In genomic region chr1:175072131-175072941, GRCh38 we compare ENCODE assay signal across 8 cellular contexts. TPM values are rescaled to one million over a fixed set of nuclear protein-coding genes. Genes with fewer than 3 reads are reported as not detected.
A peak's percentile ranks its signal among the peaks of the same experiment; 100 is the strongest.
DNase-seq lines count a peak whose midpoint lies in the region; ATAC-seq and TF ChIP-seq lines count a peak whose summit lies in the region.

No MANE protein-coding gene starts in this region.

- DNase-seq in ELF-1 (ENCODE audit: low read depth, low spot score), result peak; percentile 46
- DNase-seq in MM.1S, result peak; percentile 65
- peak; percentile 14 to 20 for DNase-seq in stimulated activated CD4-positive, alpha-beta T cell treated with anti-CD3 and anti-CD28 coated beads, Interleukin-4, amount 100 ng/mL, for 48 hours (ENCODE audit: low read depth in 2 of 2)
- DNase-seq in NCI-H1048 (lab: John Stamatoyannopoulos, UW), result no peak
- DNase-seq in Karpas-422, result no peak

- H3K9me2 ChIP-seq in MM.1S (replicated peaks; ENCODE audit: insufficient read depth, low read length), result no peaks in the 10 kb centered on the region
- no peaks in the 10 kb centered on the region for H3K9me2 ChIP-seq in Karpas-422 (replicated peaks; ENCODE audit: insufficient read depth, low read length)

- no peaks in the 10 kb centered on the region for H3K36me3 ChIP-seq in MM.1S (replicated peaks; ENCODE audit: insufficient read depth, low read length)
- no peaks in the 10 kb centered on the region for H3K36me3 ChIP-seq in iPS-18a (ENCODE audit: control insufficient read depth, low read depth, low read length)
- no peaks in the 10 kb centered on the region for H3K36me3 ChIP-seq in Karpas-422 (ENCODE audit: insufficient read depth, low read length)

- H3K4me1 ChIP-seq in MM.1S (ENCODE audit: low read length) (peaks cover 17% of the 10 kb centered on the region), iPS-18a (ENCODE audit: control insufficient read depth, low read depth, low read length) (peaks cover 24% of the 10 kb centered on the region), Karpas-422 (ENCODE audit: low read length) (no peaks in the 10 kb centered on the region)

- peak overlapping the region; percentile 29; the same call in 1 of the 2 replicates for H3K4me3 ChIP-seq in MM.1S (ENCODE audit: low read length)
- no peak overlapping the region for H3K4me3 ChIP-seq in iPS-18a (ENCODE audit: low read length)
- H3K4me3 ChIP-seq in Karpas-422 (ENCODE audit: low read length), result no peak overlapping the region

- H3K9ac ChIP-seq in MM.1S (ENCODE audit: low read length) (no peak overlapping the region), iPS-18a (ENCODE audit: low read length) (peak overlapping the region; percentile 40), Karpas-422 (ENCODE audit: low read length) (no peak overlapping the region)

- H3K9me3 Mint-ChIP-seq in activated naive CD8-positive, alpha-beta T cell (ENCODE audit: low read depth), result no peaks in the 10 kb centered on the region

- no peaks in the 10 kb centered on the region for H3K36me3 Mint-ChIP-seq in activated naive CD8-positive, alpha-beta T cell

- peak overlapping the region; percentile 57 for H3K4me2 ChIP-seq in MM.1S (ENCODE audit: low read depth, low read length)
- H3K4me2 ChIP-seq in Karpas-422 (ENCODE audit: low read depth, low read length, poor library complexity, severe bottlenecking), result no peak overlapping the region

- H3K27ac Mint-ChIP-seq in activated naive CD8-positive, alpha-beta T cell, result no peak overlapping the region

- H3K27me3 Mint-ChIP-seq in activated naive CD8-positive, alpha-beta T cell, result peaks cover 4% of the 10 kb centered on the region

- H4K20me1 ChIP-seq in MM.1S (ENCODE audit: insufficient read depth, low read length) (no peaks in the 10 kb centered on the region), Karpas-422 (ENCODE audit: insufficient read depth, low read depth, low read length) (no peaks in the 10 kb centered on the region)

- H2AFZ ChIP-seq in MM.1S (ENCODE audit: low read length) (peak overlapping the region; percentile 53), Karpas-422 (ENCODE audit: low read length) (no peak overlapping the region)

- H3K27me3 ChIP-seq in MM.1S (replicated peaks; ENCODE audit: insufficient read depth, low read length), result no peaks in the 10 kb centered on the region
- no peaks in the 10 kb centered on the region for H3K27me3 ChIP-seq in iPS-18a (ENCODE audit: control insufficient read depth, insufficient read depth, low read length)
- H3K27me3 ChIP-seq in Karpas-422 (ENCODE audit: low read length), result no peaks in the 10 kb centered on the region

- H3K27ac ChIP-seq in MM.1S (ENCODE audit: low read length), result no peak overlapping the region
- H3K27ac ChIP-seq in iPS-18a (ENCODE audit: low read length), result no peak overlapping the region
- no peak overlapping the region for H3K27ac ChIP-seq in Karpas-422 (ENCODE audit: low read length)

- H3K79me2 ChIP-seq in MM.1S (ENCODE audit: low read length), result no peaks in the 10 kb centered on the region
- H3K79me2 ChIP-seq in Karpas-422 (ENCODE audit: low read length), result no peaks in the 10 kb centered on the region

- no peaks in the 10 kb centered on the region for H3F3A ChIP-seq in MM.1S (ENCODE audit: insufficient read depth, low read length)

- peaks cover 9% of the 10 kb centered on the region for H3K4me1 Mint-ChIP-seq in activated naive CD8-positive, alpha-beta T cell (ENCODE audit: low read depth)

- no peak for TF ChIP-seq CTCF in MM.1S (IDR thresholded peaks at IDR 0.05; ENCODE audit: low read length)

- peak; percentile 81 for ATAC-seq in GM21529 (IDR thresholded peaks at IDR 0.05; ENCODE audit: unreplicated experiment)

- no peaks in the 10 kb centered on the region for H3K9me3 ChIP-seq in MM.1S (replicated peaks; ENCODE audit: insufficient read depth, low read length)
- no peaks in the 10 kb centered on the region for H3K9me3 ChIP-seq in iPS-18a (ENCODE audit: control insufficient read depth, low read depth, low read length)
- no peaks in the 10 kb centered on the region for H3K9me3 ChIP-seq in Karpas-422 (ENCODE audit: low read length)

- H3K4me3 Mint-ChIP-seq in activated naive CD8-positive, alpha-beta T cell, result peak overlapping the region; percentile 46

RNA-seq across cellular contexts. Expression of gene TNN, which starts 4.7 kb away (rescaled TPM):
- total RNA-seq in Karpas-422 (2014; rRNA removed; shearing (Covaris generic); ENCODE audit: low replicate concordance), result not detected in 2 replicates

RNA-seq across cellular contexts. Expression of gene MRPS14, which starts 49.1 kb away (rescaled TPM):
- total RNA-seq in Karpas-422 (2014; rRNA removed; shearing (Covaris generic); ENCODE audit: low replicate concordance), result 38.3 and 41.7 TPM in 2 replicates

Comparison
In these comparisons a context has a peak if more than half of its experiments do, and no peak if none do; other contexts are left out.
1. DNase-seq: peak in ELF-1 (single experiment), MM.1S (single experiment) and stimulated activated CD4-positive, alpha-beta T cell treated with anti-CD3 and anti-CD28 coated beads, Interleukin-4, amount 100 ng/mL, for 48 hours (2 of 2); none in NCI-H1048 (single experiment) and Karpas-422 (single experiment).